ENCODE assay signal across 16 cellular contexts in genomic region chr1:116842654-116843053, GRCh38.
DNase-seq lines count a peak whose midpoint lies in the region; ATAC-seq and TF ChIP-seq lines count a peak whose summit lies in the region.
"Had no signal": no experiment of that assay in that cellular context is flagged by ENCODE, and none has a peak within 500 bp of the region (broad histone marks: within the 10 kb centered on the region; RNA-seq: fewer than 3 reads in every experiment).

No MANE protein-coding gene starts in this region.

- POLR2A ChIA-PET in naive thymus-derived CD8-positive, alpha-beta T cell (lab: Charles Lee) = no interaction called here

- H3K27ac Mint-ChIP-seq in naive thymus-derived CD8-positive, alpha-beta T cell = no peak overlapping the region
- H3K27ac Mint-ChIP-seq in immature natural killer cell = no peak overlapping the region
- H3K27ac Mint-ChIP-seq: CD4-positive, CD25-positive, alpha-beta regulatory T cell had no signal

- H3K9me3 Mint-ChIP-seq in naive thymus-derived CD8-positive, alpha-beta T cell = peaks cover 0 to 3% (median 0%) of the 10 kb centered on the region in 9 donors
- H3K9me3 Mint-ChIP-seq in immature natural killer cell = peaks cover 0 to 1% (median 0%) of the 10 kb centered on the region in 6 donors

- no peak overlapping the region for H3K4me2 ChIP-seq in GM23248 (ENCODE audit: unreplicated experiment)

- no peak for DNase-seq in AG09319 (ENCODE audit: extremely low read depth, low read depth)
- peak; percentile 35 for DNase-seq in GM23248
- peak; percentile 20 for DNase-seq in amniotic epithelial cell (ENCODE audit: low read depth)
- DNase-seq in foreskin keratinocyte = no peak
- DNase-seq in naive thymus-derived CD8-positive, alpha-beta T cell = no peak
- no peak for DNase-seq in immature natural killer cell
- no peak for DNase-seq in NCI-H1930 (lab: John Stamatoyannopoulos, UW)
- DNase-seq: activated CD4-positive, alpha-beta T cell treated with anti-CD3 and anti-CD28 coated beads for 1 hour; amygdala; CD4-positive, CD25-positive, alpha-beta regulatory T cell; heart right ventricle; KBM-7; left ventricle myocardium superior; NCI-H1694 treated with DMSO at 0.1 percent for 48 hours had no signal

- no peak overlapping the region for H2AFZ ChIP-seq in GM23248

- H3K9me3 ChIP-seq in GM23248 (ENCODE audit: low read depth) = no peaks in the 10 kb centered on the region

- TF ChIP-seq CTCF in AG09319 (IDR thresholded peaks at IDR 0.05; ENCODE audit: low read depth, low read length) (peak; percentile 26), foreskin keratinocyte (conservative IDR thresholded peaks at IDR 0.05) (peak; percentile 53)

- no peak overlapping the region for H3K9ac ChIP-seq in GM23248

- H3K27ac ChIP-seq in GM23248 (no peak overlapping the region), foreskin keratinocyte (no peak overlapping the region)
- H3K27ac ChIP-seq: heart right ventricle had no signal

- in situ Hi-C loops in GM23248 (cut with MboI) = no loop called here

- peaks cover 0 to 2% (median 0%) of the 10 kb centered on the region in 3 donors for H3K36me3 Mint-ChIP-seq in naive thymus-derived CD8-positive, alpha-beta T cell
- peaks cover 0 to 4% (median 0%) of the 10 kb centered on the region in 3 donors for H3K36me3 Mint-ChIP-seq in immature natural killer cell

- H3K27me3 ChIP-seq in GM23248 (replicated peaks; ENCODE audit: insufficient read depth) = no peaks in the 10 kb centered on the region
- no peaks in the 10 kb centered on the region for H3K27me3 ChIP-seq in foreskin keratinocyte
- H3K27me3 ChIP-seq: heart right ventricle had no signal

- H3K4me1 Mint-ChIP-seq in naive thymus-derived CD8-positive, alpha-beta T cell = no peaks in the 10 kb centered on the region
- H3K4me1 Mint-ChIP-seq in immature natural killer cell = no peaks in the 10 kb centered on the region
- H3K4me1 Mint-ChIP-seq: neural crest cell had no signal

- peaks cover 4% of the 10 kb centered on the region for H3K4me1 ChIP-seq in GM23248 (ENCODE audit: insufficient read depth)
- no peaks in the 10 kb centered on the region for H3K4me1 ChIP-seq in foreskin keratinocyte

- ATAC-seq in foreskin keratinocyte (no peak), GM18498 (IDR thresholded peaks at IDR 0.05; ENCODE audit: unreplicated experiment) (no peak)
- no peak for ATAC-seq in naive thymus-derived CD8-positive, alpha-beta T cell
- ATAC-seq: heart right ventricle, left ventricle myocardium superior had no signal

- H3K27me3 Mint-ChIP-seq in naive thymus-derived CD8-positive, alpha-beta T cell = no peaks in the 10 kb centered on the region
- H3K27me3 Mint-ChIP-seq in immature natural killer cell (ENCODE audit: low read depth in 3 of 3) = peaks cover 0 to 1% (median 0%) of the 10 kb centered on the region in 3 donors
- H3K27me3 Mint-ChIP-seq: CD4-positive, CD25-positive, alpha-beta regulatory T cell had no signal

- 66 to 68% methylated on average over 4 of the region's 4 CpGs for WGBS in GM23248 (ENCODE audit: low coverage in 1 of 2, low lambda C conversion rate in 2 of 2, missing lambda C conversion rate in 2 of 2), 2 experiments

- peaks cover under 1% of the 10 kb centered on the region for H3F3A ChIP-seq in GM23248 (ENCODE audit: insufficient read depth)

- H4K20me1 ChIP-seq in GM23248 (ENCODE audit: insufficient read depth) = no peaks in the 10 kb centered on the region

- H3K36me3 ChIP-seq in GM23248 (ENCODE audit: low read depth) = no peaks in the 10 kb centered on the region
- H3K36me3 ChIP-seq: heart right ventricle had no signal

- no peak overlapping the region for H3K4me3 ChIP-seq in GM23248
- H3K4me3 ChIP-seq: heart right ventricle had no signal

- H3K4me3 Mint-ChIP-seq in naive thymus-derived CD8-positive, alpha-beta T cell = no peak overlapping the region
- no peak overlapping the region for H3K4me3 Mint-ChIP-seq in immature natural killer cell
- H3K4me3 Mint-ChIP-seq: CD4-positive, CD25-positive, alpha-beta regulatory T cell; neural crest cell had no signal

- no peaks in the 10 kb centered on the region for H3K79me2 ChIP-seq in GM23248 (ENCODE audit: insufficient read depth)

- no peaks in the 10 kb centered on the region for H3K9me2 ChIP-seq in GM23248 (ENCODE audit: insufficient read depth)

Comparison
In these comparisons a context has a peak if more than half of its experiments do, and no peak if none do; other contexts are left out.
1. DNase-seq: peak in GM23248 (single experiment) and amniotic epithelial cell (single experiment); none in AG09319 (single experiment), foreskin keratinocyte (0 of 2), naive thymus-derived CD8-positive, alpha-beta T cell (0 of 10), immature natural killer cell (0 of 3) and NCI-H1930 (0 of 2).